In the genomic region with DNA sequence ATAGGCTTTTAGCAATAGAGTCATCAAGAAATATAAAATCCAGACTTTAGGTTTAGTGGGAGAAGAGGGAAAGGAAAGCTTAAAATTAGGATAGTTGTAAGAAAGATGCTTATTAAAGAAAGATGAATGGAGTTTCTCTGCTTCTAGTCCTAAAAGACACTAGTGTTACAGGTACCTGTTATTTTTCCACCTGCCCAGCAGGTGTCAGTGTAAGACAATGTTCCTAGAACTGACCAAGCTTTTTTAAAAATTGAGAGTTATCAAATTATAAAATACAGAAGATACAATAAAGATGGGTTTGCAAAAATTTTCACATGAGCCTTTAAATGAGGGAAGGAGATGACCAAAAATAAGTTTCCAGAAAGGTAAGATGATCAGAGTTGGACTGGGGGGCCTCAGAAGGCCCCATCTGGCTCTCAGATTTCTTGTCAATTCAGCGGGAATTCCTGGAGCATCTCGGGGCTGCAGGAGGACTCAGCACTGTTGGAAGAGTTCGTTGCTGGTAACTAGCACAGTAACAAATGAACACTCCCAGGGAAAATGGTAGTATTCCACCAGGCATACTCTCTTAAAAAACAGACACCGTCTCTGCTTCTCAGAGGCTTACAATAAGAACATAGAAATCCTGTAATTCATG, we compare ENCODE assay signal across 8 cellular contexts.
DNase-seq lines count a peak whose midpoint lies in the region; ATAC-seq and TF ChIP-seq lines count a peak whose summit lies in the region.

No MANE protein-coding gene starts in this region.

- no peaks in the 10 kb centered on the region for H3K4me1 ChIP-seq in uterus

- H3K27ac ChIP-seq in uterus = no peak overlapping the region

- no peaks in the 10 kb centered on the region for H3K4me1 Mint-ChIP-seq in natural killer cell
- H3K4me1 Mint-ChIP-seq in natural killer cell treated with Interleukin-12 subunit alpha and Interleukin-12 subunit beta and Interleukin-15 and Interleukin-18, amount 100 ng/mL, for 72 hours (ENCODE audit: low read depth in 2 of 2) = peaks cover 5 to 8% of the 10 kb centered on the region in 2 donors

- DNase-seq in natural killer cell (no peak), NCI-H1105 (lab: John Stamatoyannopoulos, UW) (peak; percentile 11), inferior parietal cortex (ENCODE audit: extremely low spot score) (peak; percentile 54), uterus (no peak)
- DNase-seq in natural killer cell treated with Interleukin-12 subunit alpha and Interleukin-12 subunit beta and Interleukin-15 and Interleukin-18, amount 100 ng/mL, for 72 hours (ENCODE audit: low spot score) = no peak
- peak; percentile 19 for DNase-seq in activated gamma-delta T cell treated with anti-CD3 and anti-CD28 coated beads, Interleukin-2, amount 50 U/mL, for 16 hours (ENCODE audit: low read depth)

- intact Hi-C loops in natural killer cell (cut with micrococcal nuclease) = loop anchor here (1.0 to 10.0 kb wide), 4 partner anchors 72 to 1082 kb away; partner anchors contain the start of gene PIK3CG
- intact Hi-C loops in uterus (cut with DNase I; ENCODE audit: low total_unique reads) = no loop called here

- H3K9me3 Mint-ChIP-seq in natural killer cell = no peaks in the 10 kb centered on the region
- H3K9me3 Mint-ChIP-seq in natural killer cell treated with Interleukin-12 subunit alpha and Interleukin-12 subunit beta and Interleukin-15 and Interleukin-18, amount 100 ng/mL, for 72 hours = no peaks in the 10 kb centered on the region

- H3K36me3 Mint-ChIP-seq in natural killer cell = no peaks in the 10 kb centered on the region
- no peaks in the 10 kb centered on the region for H3K36me3 Mint-ChIP-seq in natural killer cell treated with Interleukin-12 subunit alpha and Interleukin-12 subunit beta and Interleukin-15 and Interleukin-18, amount 100 ng/mL, for 72 hours

- no peak overlapping the region for H3K4me3 ChIP-seq in uterus

- H3K27me3 ChIP-seq in uterus = no peaks in the 10 kb centered on the region

- no peak overlapping the region for H3K4me3 Mint-ChIP-seq in natural killer cell
- H3K4me3 Mint-ChIP-seq in natural killer cell treated with Interleukin-12 subunit alpha and Interleukin-12 subunit beta and Interleukin-15 and Interleukin-18, amount 100 ng/mL, for 72 hours = no peak overlapping the region

- no peaks in the 10 kb centered on the region for H3K36me3 ChIP-seq in uterus

- H3K27ac Mint-ChIP-seq in natural killer cell = no peak overlapping the region
- no peak overlapping the region for H3K27ac Mint-ChIP-seq in natural killer cell treated with Interleukin-12 subunit alpha and Interleukin-12 subunit beta and Interleukin-15 and Interleukin-18, amount 100 ng/mL, for 72 hours

- H3K9me3 ChIP-seq in uterus = no peaks in the 10 kb centered on the region

- peaks cover 0 to 8% of the 10 kb centered on the region in 2 donors for H3K27me3 Mint-ChIP-seq in natural killer cell (ENCODE audit: low read depth in 2 of 2)
- H3K27me3 Mint-ChIP-seq in natural killer cell treated with Interleukin-12 subunit alpha and Interleukin-12 subunit beta and Interleukin-15 and Interleukin-18, amount 100 ng/mL, for 72 hours = peaks cover 2 to 7% of the 10 kb centered on the region in 2 donors

- no peak for TF ChIP-seq POLR2A in uterus (IDR thresholded peaks at IDR 0.05)

- TF ChIP-seq CTCF in natural killer cell (IDR thresholded peaks at IDR 0.05) = peak; percentile 85
- peak; percentile 35 to 61 (median 49) for TF ChIP-seq CTCF in uterus (IDR thresholded peaks at IDR 0.05)

- ATAC-seq in natural killer cell (peak; percentile 57 to 73 (median 69)), GM18498 (IDR thresholded peaks at IDR 0.05; ENCODE audit: unreplicated experiment) (no peak), HG02852 (IDR thresholded peaks at IDR 0.05; ENCODE audit: unreplicated experiment) (no peak)
- no peak for ATAC-seq in natural killer cell treated with Interleukin-12 subunit alpha and Interleukin-12 subunit beta and Interleukin-15 and Interleukin-18, amount 100 ng/mL, for 72 hours

Comparison
In these comparisons a context has a peak if more than half of its experiments do, and no peak if none do; other contexts are left out.
1. ATAC-seq: peak in natural killer cell (3 of 3); none in natural killer cell treated with Interleukin-12 subunit alpha and Interleukin-12 subunit beta and Interleukin-15 and Interleukin-18, amount 100 ng/mL, for 72 hours (0 of 2), GM18498 (single experiment) and HG02852 (single experiment).
2. DNase-seq: peak in NCI-H1105 (single experiment), activated gamma-delta T cell treated with anti-CD3 and anti-CD28 coated beads, Interleukin-2, amount 50 U/mL, for 16 hours (single experiment) and inferior parietal cortex (single experiment); none in natural killer cell (single experiment), natural killer cell treated with Interleukin-12 subunit alpha and Interleukin-12 subunit beta and Interleukin-15 and Interleukin-18, amount 100 ng/mL, for 72 hours (single experiment) and uterus (0 of 2).